21 cellular contexts compared by ENCODE assay signal in genomic region chr9:126479515-126479914, GRCh38.
DNase-seq lines count a peak whose midpoint lies in the region; ATAC-seq, FAIRE-seq and TF ChIP-seq lines count a peak whose summit lies in the region.
"Had no signal": no experiment of that assay in that cellular context is flagged by ENCODE, and none has a peak within 500 bp of the region (broad histone marks: within the 10 kb centered on the region; RNA-seq: fewer than 3 reads in every experiment).

No MANE protein-coding gene starts in this region.

- no peak for ATAC-seq in activated naive CD8-positive, alpha-beta T cell treated with anti-CD3 and anti-CD28 coated beads, Interleukin-2, amount 10 ng/mL, durations not matched to agents 7 days and 5 days (ENCODE audit: low read depth)
- no peak for ATAC-seq in activated naive CD8-positive, alpha-beta T cell treated with anti-CD3 and anti-CD28 coated beads, Interleukin-2, amount 50 U/mL, for 24 hours
- ATAC-seq in lower lobe of right lung: no peak
- ATAC-seq in HG03025 (IDR thresholded peaks at IDR 0.05; ENCODE audit: low FRiP score, unreplicated experiment): no peak
- no peak for ATAC-seq in left cardiac atrium
- ATAC-seq: A549, HCT116, HepG2 had no signal

- no peaks in the 10 kb centered on the region for H3K27me3 Mint-ChIP-seq in activated naive CD8-positive, alpha-beta T cell treated with anti-CD3 and anti-CD28 coated beads, Interleukin-2, amount 10 ng/mL, durations not matched to agents 7 days and 5 days
- no peaks in the 10 kb centered on the region for H3K27me3 Mint-ChIP-seq in activated naive CD8-positive, alpha-beta T cell treated with anti-CD3 and anti-CD28 coated beads, Interleukin-2, amount 50 U/mL, for 24 hours
- H3K27me3 Mint-ChIP-seq: CD4-positive, alpha-beta T cell had no signal

- peaks cover 25% of the 10 kb centered on the region for H3K36me3 Mint-ChIP-seq in activated naive CD8-positive, alpha-beta T cell treated with anti-CD3 and anti-CD28 coated beads, Interleukin-2, amount 10 ng/mL, durations not matched to agents 7 days and 5 days
- peaks cover 6% of the 10 kb centered on the region for H3K36me3 Mint-ChIP-seq in activated naive CD8-positive, alpha-beta T cell treated with anti-CD3 and anti-CD28 coated beads, Interleukin-2, amount 50 U/mL, for 24 hours (ENCODE audit: low read depth)

- peak overlapping the region; percentile 49 for H3K27ac Mint-ChIP-seq in activated naive CD8-positive, alpha-beta T cell treated with anti-CD3 and anti-CD28 coated beads, Interleukin-2, amount 10 ng/mL, durations not matched to agents 7 days and 5 days
- no peak overlapping the region for H3K27ac Mint-ChIP-seq in activated naive CD8-positive, alpha-beta T cell treated with anti-CD3 and anti-CD28 coated beads, Interleukin-2, amount 50 U/mL, for 24 hours
- H3K27ac Mint-ChIP-seq: CD4-positive, alpha-beta T cell; HFFc6; IgD-negative memory B cell had no signal

- no peak for FAIRE-seq in GM12892 (lab: Jason Lieb, UNC)
- FAIRE-seq: A549, HepG2 had no signal

- H3K4me3 ChIP-seq in lower lobe of right lung: no peak overlapping the region
- no peak overlapping the region for H3K4me3 ChIP-seq in neutrophil (ENCODE audit: low read depth in 1 of 2, low read length in 1 of 2)
- H3K4me3 ChIP-seq: A549 had no signal

- no peak for TF ChIP-seq CTCF in lower lobe of right lung (IDR thresholded peaks at IDR 0.05)
- no peak for TF ChIP-seq CTCF in neutrophil (IDR thresholded peaks at IDR 0.05)

- H3K4me1 ChIP-seq in lower lobe of right lung: no peaks in the 10 kb centered on the region
- H3K4me1 ChIP-seq in neutrophil (ENCODE audit: control insufficient read depth in 1 of 2, insufficient read depth in 1 of 2, low read depth in 1 of 2, low read length in 1 of 2): peaks cover 43 to 65% of the 10 kb centered on the region in 2 experiments

- intact Hi-C loops in lower lobe of right lung (cut with DNase I): no loop called here
- intact Hi-C loops in left cardiac atrium (cut with DNase I): no loop called here

- H3K9me3 Mint-ChIP-seq in activated naive CD8-positive, alpha-beta T cell treated with anti-CD3 and anti-CD28 coated beads, Interleukin-2, amount 10 ng/mL, durations not matched to agents 7 days and 5 days: no peaks in the 10 kb centered on the region
- peaks cover 7% of the 10 kb centered on the region for H3K9me3 Mint-ChIP-seq in activated naive CD8-positive, alpha-beta T cell treated with anti-CD3 and anti-CD28 coated beads, Interleukin-2, amount 50 U/mL, for 24 hours
- H3K9me3 Mint-ChIP-seq: CD4-positive, alpha-beta T cell; HFFc6 had no signal

- H3K36me3 ChIP-seq in lower lobe of right lung (peaks cover 44% of the 10 kb centered on the region), neutrophil (no peaks in the 10 kb centered on the region)

- peaks cover 11% of the 10 kb centered on the region for H3K4me1 Mint-ChIP-seq in activated naive CD8-positive, alpha-beta T cell treated with anti-CD3 and anti-CD28 coated beads, Interleukin-2, amount 10 ng/mL, durations not matched to agents 7 days and 5 days
- H3K4me1 Mint-ChIP-seq in activated naive CD8-positive, alpha-beta T cell treated with anti-CD3 and anti-CD28 coated beads, Interleukin-2, amount 50 U/mL, for 24 hours: peaks cover 18% of the 10 kb centered on the region

- H3K27me3 ChIP-seq in lower lobe of right lung (ENCODE audit: low read depth) (no peaks in the 10 kb centered on the region), neutrophil (no peaks in the 10 kb centered on the region)

- TF ChIP-seq POLR2A in GM12892 (IDR thresholded peaks at IDR 0.05; ENCODE audit: low read depth, low read length): no peak

- no peak overlapping the region for H3K4me3 Mint-ChIP-seq in activated naive CD8-positive, alpha-beta T cell treated with anti-CD3 and anti-CD28 coated beads, Interleukin-2, amount 10 ng/mL, durations not matched to agents 7 days and 5 days
- no peak overlapping the region for H3K4me3 Mint-ChIP-seq in activated naive CD8-positive, alpha-beta T cell treated with anti-CD3 and anti-CD28 coated beads, Interleukin-2, amount 50 U/mL, for 24 hours
- H3K4me3 Mint-ChIP-seq: CD4-positive, alpha-beta T cell; HFFc6; IgD-negative memory B cell had no signal

- no peak overlapping the region for H3K27ac ChIP-seq in lower lobe of right lung
- peak overlapping the region; percentile 7 for H3K27ac ChIP-seq in neutrophil
- H3K27ac ChIP-seq: 22Rv1, A549 had no signal

- POLR2A ChIA-PET in activated naive CD8-positive, alpha-beta T cell treated with anti-CD3 and anti-CD28 coated beads, Interleukin-2, amount 10 ng/mL, durations not matched to agents 7 days and 5 days (lab: Charles Lee): no interaction called here

- H3K9me3 ChIP-seq in lower lobe of right lung (no peaks in the 10 kb centered on the region), neutrophil (no peaks in the 10 kb centered on the region)
- H3K9me3 ChIP-seq: A549 had no signal

- DNase-seq in activated naive CD8-positive, alpha-beta T cell treated with anti-CD3 and anti-CD28 coated beads, Interleukin-2, amount 10 ng/mL, durations not matched to agents 7 days and 5 days: no peak
- DNase-seq in activated naive CD8-positive, alpha-beta T cell treated with anti-CD3 and anti-CD28 coated beads, Interleukin-2, amount 50 U/mL, for 24 hours: no peak
- DNase-seq in lower lobe of right lung (peak; percentile 25), left cardiac atrium (no peak), GM12892 (ENCODE audit: insufficient read length) (no peak)
- DNase-seq: AML-193; CD4-positive, alpha-beta T cell; DMS153; DMS79; GDM1; GOT3; H7; HFFc6; KBM-7 had no signal
